Comparison of ENCODE assay signal across 9 cellular contexts in the genomic region with DNA sequence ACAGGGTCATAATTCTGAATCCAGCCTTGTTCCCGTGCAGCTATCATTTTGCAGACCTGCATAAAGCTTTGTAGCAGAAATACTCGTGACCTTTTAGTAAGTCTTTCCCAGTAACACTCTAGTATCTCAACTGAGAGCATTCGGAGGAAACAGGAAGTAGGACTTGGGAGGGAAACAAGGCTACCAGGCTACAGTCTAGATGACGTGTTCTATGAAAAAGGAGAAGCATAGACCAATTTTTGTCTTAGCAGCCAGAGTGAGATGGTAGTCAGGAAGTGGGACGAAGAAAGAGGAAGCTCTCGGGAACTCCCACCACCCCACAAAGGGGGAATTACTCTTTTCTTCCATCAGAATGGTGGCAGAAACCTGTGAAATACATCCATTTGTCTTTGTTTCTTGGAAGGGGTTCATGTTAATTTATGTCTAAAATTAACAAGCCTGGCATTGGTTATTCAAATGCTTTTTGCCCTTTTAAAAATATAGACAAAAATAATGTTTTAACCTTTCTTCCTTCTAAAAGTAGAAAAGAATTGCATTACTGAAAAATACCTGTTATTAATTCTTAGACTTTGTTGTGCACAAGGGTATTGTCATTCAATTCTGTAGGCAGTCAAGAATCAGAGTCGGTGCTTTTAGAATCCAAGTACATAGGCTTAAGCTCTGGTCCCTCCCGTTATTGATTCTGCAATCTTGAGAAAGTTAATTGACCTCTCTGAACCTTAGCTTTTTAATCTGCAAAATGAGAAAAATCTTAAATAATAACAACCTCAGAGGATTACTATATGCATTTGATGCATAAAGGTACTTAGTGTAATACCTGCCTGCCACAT. TPM values are rescaled to one million over a fixed set of nuclear protein-coding genes. Genes with fewer than 3 reads are reported as not detected.
DNase-seq lines count a peak whose midpoint lies in the region; ATAC-seq and TF ChIP-seq lines count a peak whose summit lies in the region.
"Had no signal": no experiment of that assay in that cellular context is flagged by ENCODE, and none has a peak within 500 bp of the region (broad histone marks: within the 10 kb centered on the region; RNA-seq: fewer than 3 reads in every experiment).

No MANE protein-coding gene starts in this region.

- peak overlapping the region; percentile 12 for H3K27ac Mint-ChIP-seq in activated T-helper 2 cell treated with anti-CD3 and anti-CD28 coated beads, Interferon-gamma antibody, Interleukin-2, Interleukin-4, amounts not matched to agents 10 μg/mL and 5 μg/mL and 100 μg/mL, durations not matched to agents 14 hours and 24 hours and 36 hours
- H3K27ac Mint-ChIP-seq in naive B cell: peak overlapping the region in 4 of 6 donors; percentile 23 to 54 (median 34)

- no peak for TF ChIP-seq POLR2A in ovary (IDR thresholded peaks at IDR 0.05)

- no peaks in the 10 kb centered on the region for H3K27me3 ChIP-seq in ovary

- WGBS in ovary, 3 donors: 57 to 59% (median 59%) methylated on average over 8 of the region's 8 CpGs

- TF ChIP-seq EP300 in ovary (IDR thresholded peaks at IDR 0.05): no peak

- H3K9me3 ChIP-seq in ovary: no peaks in the 10 kb centered on the region

- H3K4me3 Mint-ChIP-seq in activated T-helper 2 cell treated with anti-CD3 and anti-CD28 coated beads, Interferon-gamma antibody, Interleukin-2, Interleukin-4, amounts not matched to agents 10 μg/mL and 5 μg/mL and 100 μg/mL, durations not matched to agents 14 hours and 24 hours and 36 hours (ENCODE audit: low read depth): peak overlapping the region; percentile 26
- peak overlapping the region in 4 of 8 donors; percentile 4 to 69 (median 17) for H3K4me3 Mint-ChIP-seq in naive B cell

- DNase-seq in Ammon's horn (ENCODE audit: low spot score) (peak; percentile 73), naive B cell (peak; percentile 42), SHP77 treated with DMSO at 0.1 percent for 48 hours (lab: John Stamatoyannopoulos, UW) (no peak), ovary (no peak), NCI-H2196 (lab: John Stamatoyannopoulos, UW; ENCODE audit: unreplicated experiment) (no peak)
- no peak for DNase-seq in activated T-helper 2 cell treated with anti-CD3 and anti-CD28 coated beads, Interferon-gamma antibody, Interleukin-2, Interleukin-4, amounts not matched to agents 10 μg/mL and 5 μg/mL and 100 μg/mL, durations not matched to agents 14 hours and 24 hours and 36 hours (ENCODE audit: low spot score)

- no peaks in the 10 kb centered on the region for H3K4me1 ChIP-seq in ovary (ENCODE audit: insufficient read depth)

- intact Hi-C loops in activated T-helper 2 cell treated with anti-CD3 and anti-CD28 coated beads, Interferon-gamma antibody, Interleukin-2, Interleukin-4, amounts not matched to agents 10 μg/mL and 5 μg/mL and 100 μg/mL, durations not matched to agents 14 hours and 24 hours and 36 hours (cut with micrococcal nuclease): loop anchor here (10.0 kb wide), 1 partner anchor 567 kb away; no protein-coding TSS in a partner anchor
- intact Hi-C loops in ovary (cut with DNase I): no loop called here

- no peak overlapping the region for H3K4me3 ChIP-seq in ovary

- no peaks in the 10 kb centered on the region for H3K36me3 ChIP-seq in ovary

- TF ChIP-seq CTCF in ovary (IDR thresholded peaks at IDR 0.05): no peak

- H3K27me3 Mint-ChIP-seq in activated T-helper 2 cell treated with anti-CD3 and anti-CD28 coated beads, Interferon-gamma antibody, Interleukin-2, Interleukin-4, amounts not matched to agents 10 μg/mL and 5 μg/mL and 100 μg/mL, durations not matched to agents 14 hours and 24 hours and 36 hours (ENCODE audit: low read depth): peaks cover 13% of the 10 kb centered on the region
- H3K27me3 Mint-ChIP-seq in naive B cell: no peaks in the 10 kb centered on the region

- H3K4me1 Mint-ChIP-seq in activated T-helper 2 cell treated with anti-CD3 and anti-CD28 coated beads, Interferon-gamma antibody, Interleukin-2, Interleukin-4, amounts not matched to agents 10 μg/mL and 5 μg/mL and 100 μg/mL, durations not matched to agents 14 hours and 24 hours and 36 hours (ENCODE audit: low read depth): peaks cover 23% of the 10 kb centered on the region
- H3K4me1 Mint-ChIP-seq in naive B cell: peaks cover 11 to 14% (median 12%) of the 10 kb centered on the region in 3 donors

- peak; percentile 70 for ATAC-seq in GM19452 (IDR thresholded peaks at IDR 0.05; ENCODE audit: unreplicated experiment)
- peak; percentile 67 for ATAC-seq in HG03354 (IDR thresholded peaks at IDR 0.05; ENCODE audit: poor library complexity, severe bottlenecking, unreplicated experiment)
- peak; percentile 95 to 96 for ATAC-seq in naive B cell (ENCODE audit: low read depth in 2 of 2)

- no peaks in the 10 kb centered on the region for H3K36me3 Mint-ChIP-seq in activated T-helper 2 cell treated with anti-CD3 and anti-CD28 coated beads, Interferon-gamma antibody, Interleukin-2, Interleukin-4, amounts not matched to agents 10 μg/mL and 5 μg/mL and 100 μg/mL, durations not matched to agents 14 hours and 24 hours and 36 hours (ENCODE audit: low read depth)
- H3K36me3 Mint-ChIP-seq in naive B cell: no peaks in the 10 kb centered on the region

- H3K9me3 Mint-ChIP-seq in activated T-helper 2 cell treated with anti-CD3 and anti-CD28 coated beads, Interferon-gamma antibody, Interleukin-2, Interleukin-4, amounts not matched to agents 10 μg/mL and 5 μg/mL and 100 μg/mL, durations not matched to agents 14 hours and 24 hours and 36 hours: no peaks in the 10 kb centered on the region
- no peaks in the 10 kb centered on the region for H3K9me3 Mint-ChIP-seq in naive B cell

- H3K27ac ChIP-seq in ovary: no peak overlapping the region

RNA-seq across cellular contexts. Expression of a gene that starts 1.6 kb away (rescaled TPM):
- total RNA-seq in activated T-helper 2 cell treated with anti-CD3 and anti-CD28 coated beads, Interferon-gamma antibody, Interleukin-2, Interleukin-4, amounts not matched to agents 10 μg/mL and 5 μg/mL and 100 μg/mL, durations not matched to agents 14 hours and 24 hours and 36 hours: not detected in 2 replicates
- under 1 TPM in 1 of 6 donors, not detected in 5; 0.07 TPM for polyA plus RNA-seq in naive B cell (ENCODE audit: low read depth in 6 of 6)
- total RNA-seq in ovary: under 1 TPM in 5 of 7 donors, not detected in 2; 0.05 to 0.50 (median 0.23) TPM
- polyA plus RNA-seq in ovary: under 1 TPM; 0.04 to 0.53 TPM
- total RNA-seq: myocyte had no signal

RNA-seq across cellular contexts. Expression of a gene that starts 57.9 kb away (rescaled TPM):
- total RNA-seq in activated T-helper 2 cell treated with anti-CD3 and anti-CD28 coated beads, Interferon-gamma antibody, Interleukin-2, Interleukin-4, amounts not matched to agents 10 μg/mL and 5 μg/mL and 100 μg/mL, durations not matched to agents 14 hours and 24 hours and 36 hours: not detected in 2 replicates
- polyA plus RNA-seq in naive B cell (ENCODE audit: low read depth in 6 of 6) (not detected), ovary (10 to 100 TPM in 1 of 2 donors, under 1 TPM in 1; 0.21 to 40.6 TPM)
- total RNA-seq in ovary: under 1 TPM in 2 of 7 donors, not detected in 5; 0.34 to 0.41 TPM
- total RNA-seq: myocyte had no signal

Comparison
In these comparisons a context has a peak if more than half of its experiments do, and no peak if none do; other contexts are left out.
1. DNase-seq: peak in Ammon's horn (single experiment) and naive B cell (single experiment); none in activated T-helper 2 cell treated with anti-CD3 and anti-CD28 coated beads, Interferon-gamma antibody, Interleukin-2, Interleukin-4, amounts not matched to agents 10 μg/mL and 5 μg/mL and 100 μg/mL, durations not matched to agents 14 hours and 24 hours and 36 hours (single experiment), SHP77 treated with DMSO at 0.1 percent for 48 hours (single experiment), ovary (0 of 5) and NCI-H2196 (single experiment).
2. Peak in every context shown above with its lines, with median percentiles within 50 percentile points of each other: ATAC-seq.